Comparison of ENCODE assay signal across 9 cellular contexts in genomic region chr7:96322847-96323461, GRCh38. TPM values are rescaled to one million over a fixed set of nuclear protein-coding genes. Genes with fewer than 3 reads are reported as not detected.
DNase-seq lines count a peak whose midpoint lies in the region; ATAC-seq and TF ChIP-seq lines count a peak whose summit lies in the region.
"Had no signal": no experiment of that assay in that cellular context is flagged by ENCODE, and none has a peak within 500 bp of the region (broad histone marks: within the 10 kb centered on the region; RNA-seq: fewer than 3 reads in every experiment).

No MANE protein-coding gene starts in this region.

- peak overlapping the region; percentile 81 for H3K4me3 Mint-ChIP-seq in activated CD8-positive, alpha-beta T cell treated with anti-CD3 and anti-CD28 coated beads for 36 hours
- peak overlapping the region; percentile 86 for H3K4me3 Mint-ChIP-seq in type B pancreatic cell

- intact Hi-C loops in activated CD8-positive, alpha-beta T cell treated with anti-CD3 and anti-CD28 coated beads for 36 hours (cut with micrococcal nuclease): loop anchor here (10.0 kb wide), 1 partner anchor 512 kb away; no protein-coding TSS in a partner anchor

- WGBS in liver: 70% methylated on average over 7 of the region's 7 CpGs

- peak overlapping the region; percentile 99 for H3K27ac ChIP-seq in liver (ENCODE audit: low read depth in 1 of 2, low read length in 2 of 2)

- H3K9me3 ChIP-seq in liver (ENCODE audit: control insufficient read depth in 4 of 4, low read length in 3 of 4): no peaks in the 10 kb centered on the region

- peaks cover 2% of the 10 kb centered on the region for H3K27me3 Mint-ChIP-seq in activated CD8-positive, alpha-beta T cell treated with anti-CD3 and anti-CD28 coated beads for 36 hours
- no peaks in the 10 kb centered on the region for H3K27me3 Mint-ChIP-seq in type B pancreatic cell

- H3K4me1 ChIP-seq in liver (ENCODE audit: control insufficient read depth in 4 of 4, insufficient read depth in 4 of 4, low read length in 3 of 4): peaks cover 10 to 49% (median 33%) of the 10 kb centered on the region in 4 donors

- peaks cover 34% of the 10 kb centered on the region for H3K4me1 Mint-ChIP-seq in activated CD8-positive, alpha-beta T cell treated with anti-CD3 and anti-CD28 coated beads for 36 hours (ENCODE audit: low read depth)
- peaks cover 17% of the 10 kb centered on the region for H3K4me1 Mint-ChIP-seq in type B pancreatic cell (ENCODE audit: unreplicated experiment)

- POLR2A ChIA-PET in activated CD8-positive, alpha-beta T cell treated with anti-CD3 and anti-CD28 coated beads for 36 hours (lab: Charles Lee): interaction anchor here (0.6 to 1.3 kb wide), 3 partner anchors 11 to 661 kb away, joined by 3 to 5 read pairs (median 3); no protein-coding TSS in a partner anchor

- peak overlapping the region; percentile 84 for H3K27ac Mint-ChIP-seq in activated CD8-positive, alpha-beta T cell treated with anti-CD3 and anti-CD28 coated beads for 36 hours
- peak overlapping the region; percentile 81 for H3K27ac Mint-ChIP-seq in type B pancreatic cell

- H3K4me3 ChIP-seq in liver (ENCODE audit: low read depth in 1 of 3, low read length in 3 of 3): no peak overlapping the region

- H3K9ac ChIP-seq in liver (ENCODE audit: low read depth in 1 of 2, low read length in 2 of 2): peak overlapping the region in 1 of 2 donors; percentile 17

- no peaks in the 10 kb centered on the region for H3K36me3 Mint-ChIP-seq in activated CD8-positive, alpha-beta T cell treated with anti-CD3 and anti-CD28 coated beads for 36 hours (ENCODE audit: low read depth)
- peaks cover 5% of the 10 kb centered on the region for H3K36me3 Mint-ChIP-seq in type B pancreatic cell

- no peaks in the 10 kb centered on the region for H3K9me3 Mint-ChIP-seq in activated CD8-positive, alpha-beta T cell treated with anti-CD3 and anti-CD28 coated beads for 36 hours
- H3K9me3 Mint-ChIP-seq in type B pancreatic cell: no peaks in the 10 kb centered on the region

- no peak for TF ChIP-seq CTCF in activated CD8-positive, alpha-beta T cell treated with anti-CD3 and anti-CD28 coated beads for 36 hours (IDR thresholded peaks at IDR 0.05)
- TF ChIP-seq CTCF in liver (IDR thresholded peaks at IDR 0.05; ENCODE audit: low read depth, low read length, missing input control) (no peak), type B pancreatic cell (conservative IDR thresholded peaks at IDR 0.05) (no peak)

- CTCF ChIA-PET in activated CD8-positive, alpha-beta T cell treated with anti-CD3 and anti-CD28 coated beads for 36 hours (lab: Charles Lee): no interaction called here

- no peaks in the 10 kb centered on the region for H3K27me3 ChIP-seq in liver (ENCODE audit: control insufficient read depth in 4 of 4, insufficient read depth in 4 of 4, low read length in 3 of 4)

- no peaks in the 10 kb centered on the region for H3K36me3 ChIP-seq in liver (ENCODE audit: control insufficient read depth in 4 of 4, insufficient read depth in 3 of 4, low read depth in 1 of 4, low read length in 3 of 4)

- TF ChIP-seq RAD21 in liver (IDR thresholded peaks at IDR 0.05): no peak

- ATAC-seq in activated CD8-positive, alpha-beta T cell treated with anti-CD3 and anti-CD28 coated beads for 36 hours: no peak
- no peak for ATAC-seq in GM19023 (IDR thresholded peaks at IDR 0.05; ENCODE audit: unreplicated experiment)

- DNase-seq in stimulated activated CD4-positive, alpha-beta T cell treated with anti-CD3 and anti-CD28 coated beads, Interleukin-15, amount 100 ng/mL, for 24 hours: peak; percentile 34
- no peak for DNase-seq in stimulated activated CD4-positive, alpha-beta T cell treated with anti-CD3 and anti-CD28 coated beads, Interleukin-2, amount 100 ng/mL, for 48 hours
- DNase-seq in activated CD8-positive, alpha-beta T cell treated with anti-CD3 and anti-CD28 coated beads for 36 hours: peak; percentile 42
- no peak for DNase-seq in type B pancreatic cell (ENCODE audit: extremely low spot score, unreplicated experiment)
- no peak for DNase-seq in dermis blood vessel endothelial cell
- DNase-seq in nucleus accumbens (lab: John Stamatoyannopoulos, UW): no peak
- DNase-seq: NK-92 treated with Interleukin-12 subunit alpha and Interleukin-12 subunit beta, amount 100 ng/mL, for 24 hours had no signal

TF ChIP-seq in liver, 16 proteins besides CTCF, POLR2A, EP300 and RAD21:
- no peak for TF ChIP-seq FOXA2 (IDR thresholded peaks at IDR 0.05)
- TF ChIP-seq REST (IDR thresholded peaks at IDR 0.05): no peak
- no peak for TF ChIP-seq TAF1 (conservative IDR thresholded peaks at IDR 0.05)
- TF ChIP-seq RXRA (IDR thresholded peaks at IDR 0.05): no peak
- TF ChIP-seq JUND (IDR thresholded peaks at IDR 0.05): no peak
- no peak for TF ChIP-seq SP1 (IDR thresholded peaks at IDR 0.05)
- TF ChIP-seq ATF3 (IDR thresholded peaks at IDR 0.05): no peak
- TF ChIP-seq EGR1 (IDR thresholded peaks at IDR 0.05; ENCODE audit: low read depth in 2 of 2): no peak
- TF ChIP-seq FOXA1 (IDR thresholded peaks at IDR 0.05): no peak
- no peak for TF ChIP-seq HNF4A (conservative IDR thresholded peaks at IDR 0.05)
- no peak for TF ChIP-seq HNF4G (IDR thresholded peaks at IDR 0.05)
- TF ChIP-seq MAX (IDR thresholded peaks at IDR 0.05): no peak
- TF ChIP-seq GABPA (IDR thresholded peaks at IDR 0.05 in 1 of 2, conservative IDR thresholded peaks at IDR 0.05 in 1 of 2): no peak
- no peak for TF ChIP-seq YY1 (IDR thresholded peaks at IDR 0.05)
- TF ChIP-seq NR2F2 (IDR thresholded peaks at IDR 0.05): no peak

RNA-seq across cellular contexts. Expression of gene SLC25A13, which starts 1.1 kb away (rescaled TPM):
- 1 to 10 TPM; 7.3 to 9.0 TPM for total RNA-seq in activated CD8-positive, alpha-beta T cell treated with anti-CD3 and anti-CD28 coated beads for 36 hours
- total RNA-seq in liver (100 to 1,000 TPM in 1 of 2 donors, 10 to 100 TPM in 1; 45.6 to 116 TPM), type B pancreatic cell (ENCODE audit: low replicate concordance) (46.3 and 55.8 TPM in 2 replicates), dermis blood vessel endothelial cell (34.9 and 36.9 TPM in 2 replicates)
- polyA plus RNA-seq in liver: 10 to 100 TPM; 52.4 to 75.4 TPM

Comparison
In these comparisons a context has a peak if more than half of its experiments do, and no peak if none do; other contexts are left out.
1. DNase-seq: peak in stimulated activated CD4-positive, alpha-beta T cell treated with anti-CD3 and anti-CD28 coated beads, Interleukin-15, amount 100 ng/mL, for 24 hours (single experiment) and activated CD8-positive, alpha-beta T cell treated with anti-CD3 and anti-CD28 coated beads for 36 hours (single experiment); none in stimulated activated CD4-positive, alpha-beta T cell treated with anti-CD3 and anti-CD28 coated beads, Interleukin-2, amount 100 ng/mL, for 48 hours (0 of 2), type B pancreatic cell (single experiment), dermis blood vessel endothelial cell (single experiment) and nucleus accumbens (0 of 56).